In genomic region chr11:18853086-18853720, GRCh38 we compare ENCODE assay signal across 9 cellular contexts.
A peak's percentile ranks its signal among the peaks of the same experiment; 100 is the strongest.
DNase-seq lines count a peak whose midpoint lies in the region; ATAC-seq, FAIRE-seq and TF ChIP-seq lines count a peak whose summit lies in the region.
"Had no signal": no experiment of that assay in that cellular context is flagged by ENCODE, and none has a peak within 500 bp of the region (broad histone marks: within the 10 kb centered on the region; RNA-seq: fewer than 3 reads in every experiment).

No MANE protein-coding gene starts in this region.

- no peak overlapping the region for H2BK120ac ChIP-seq in H1 (replicated peaks; ENCODE audit: low read depth, low read length)

- no peak overlapping the region for H3K4me3 ChIP-seq in H1 (ENCODE audit: extremely low read depth in 1 of 4, insufficient read depth in 2 of 4, low read depth in 3 of 4, low read length in 4 of 4)
- H3K4me3 ChIP-seq in retinal pigment epithelial cell (ENCODE audit: low read length): no peak overlapping the region

- peak; percentile 96 for FAIRE-seq in H1 (lab: Jason Lieb, UNC)
- FAIRE-seq: G401.6 had no signal

- H4K91ac ChIP-seq in H1 (replicated peaks; ENCODE audit: insufficient read length, low read length): no peak overlapping the region

- H3K36me3 ChIP-seq in H1 (ENCODE audit: control insufficient read depth in 2 of 4, insufficient read depth in 4 of 4, low read length in 3 of 4): no peaks in the 10 kb centered on the region

- H3K27ac ChIP-seq in H1 (ENCODE audit: low read depth, low read length): no peak overlapping the region

- no peak overlapping the region for H2BK5ac ChIP-seq in H1 (ENCODE audit: low read depth, low read length)

- peak; percentile 4 for DNase-seq in NCI-H510A treated with DMSO at 0.1 percent for 48 hours (lab: John Stamatoyannopoulos, UW)
- DNase-seq in NCI-H510A (lab: John Stamatoyannopoulos, UW): no peak
- peak; percentile 11 for DNase-seq in HFFc6
- DNase-seq in NCI-H2196 treated with DMSO at 0.1 percent for 48 hours (lab: John Stamatoyannopoulos, UW; ENCODE audit: unreplicated experiment): peak; percentile 24
- DNase-seq in H1 (ENCODE audit: low read depth in 1 of 2, low spot score in 2 of 2): peak in 1 of 2 experiments; percentile 56
- peak; percentile 7 for DNase-seq in retinal pigment epithelial cell (ENCODE audit: low read depth)
- no peak for DNase-seq in activated effector memory CD4-positive, alpha-beta T cell treated with Interleukin-2 at 50 U/mL for 16 hours

- TF ChIP-seq EP300 in H1 (IDR thresholded peaks at IDR 0.05; ENCODE audit: borderline replicate concordance in 1 of 2, low read depth in 2 of 2, low read length in 2 of 2): no peak

- H2BK12ac ChIP-seq in H1 (ENCODE audit: low read depth, low read length): 0 out of 2 replicates have a peak overlapping the region, but pooled peaks have one; percentile 60

- no peak overlapping the region for H4K5ac ChIP-seq in H1 (ENCODE audit: insufficient read length, low read depth, low read length)

- H2AFZ ChIP-seq in H1 (ENCODE audit: low read length): peak overlapping the region; percentile 92

- peaks cover 7% of the 10 kb centered on the region; the same call in 1 of the 2 replicates for H3K27me3 Mint-ChIP-seq in HFFc6 (ENCODE audit: insufficient read depth)

- H3K4me1 Mint-ChIP-seq in HFFc6 (ENCODE audit: low read depth): no peaks in the 10 kb centered on the region

- H3K4me1 ChIP-seq in H1 (replicated peaks in 1 of 4; ENCODE audit: control insufficient read depth in 3 of 4, insufficient read depth in 4 of 4, low read length in 3 of 4): peaks cover 0 to 3% (median 0%) of the 10 kb centered on the region in 4 experiments; a peak in 2 of 7 replicates

- H3K4me2 ChIP-seq in H1 (ENCODE audit: insufficient read depth in 1 of 2, low read depth in 2 of 2, low read length in 2 of 2): no peak overlapping the region; a peak in 1 of 4 replicates

- peak; percentile 87 to 90 for TF ChIP-seq RAD21 in H1 (IDR thresholded peaks at IDR 0.05 in 1 of 2, conservative IDR thresholded peaks at IDR 0.05 in 1 of 2; ENCODE audit: low read depth in 2 of 2, low read length in 2 of 2)

- H2BK20ac ChIP-seq in H1 (ENCODE audit: low read length): no peak overlapping the region

- no peak overlapping the region for H3K4ac ChIP-seq in H1 (replicated peaks; ENCODE audit: insufficient read length, low read depth, low read length)

- H4K8ac ChIP-seq in H1 (ENCODE audit: extremely low read depth, insufficient read depth, low read length): no peak overlapping the region; the same call in 1 of the 2 replicates

- H3K79me2 ChIP-seq in H1 (ENCODE audit: control insufficient read depth in 1 of 2, insufficient read depth in 2 of 2, low read length in 2 of 2): no peaks in the 10 kb centered on the region

- no peak overlapping the region for H3K56ac ChIP-seq in H1 (replicated peaks; ENCODE audit: insufficient read length, low read depth, low read length)

- H3K14ac ChIP-seq in H1 (ENCODE audit: insufficient read length): no peak overlapping the region

- H3K9me3 ChIP-seq in H1 (ENCODE audit: insufficient read depth in 2 of 2, low read depth in 1 of 2, low read length in 1 of 2): no peaks in the 10 kb centered on the region

- no peak for TF ChIP-seq POLR2A in H1 (IDR thresholded peaks at IDR 0.05; ENCODE audit: control extremely low read depth in 1 of 2, low read depth in 2 of 2, low read length in 2 of 2)

- H3K23me2 ChIP-seq in H1 (ENCODE audit: low read depth, low read length): no peaks in the 10 kb centered on the region

- no peak overlapping the region for H2AK5ac ChIP-seq in H1 (ENCODE audit: low read depth, low read length)

- no peaks in the 10 kb centered on the region for H3K27me3 ChIP-seq in H1 (replicated peaks in 1 of 4; ENCODE audit: control insufficient read depth in 3 of 4, extremely low read depth in 1 of 4, insufficient read depth in 3 of 4, low read length in 3 of 4)

- H3K4me3 Mint-ChIP-seq in HFFc6: no peak overlapping the region

- peak; percentile 68 for TF ChIP-seq CTCF in HFFc6 (IDR thresholded peaks at IDR 0.05)
- TF ChIP-seq CTCF in H1 (IDR thresholded peaks at IDR 0.05; ENCODE audit: control extremely low read depth in 1 of 3, insufficient read depth in 1 of 3, low read depth in 1 of 3, low read length in 3 of 3): peak in 2 of 3 experiments; percentile 69 to 76; a peak in 3 of 4 replicates
- TF ChIP-seq CTCF in retinal pigment epithelial cell (conservative IDR thresholded peaks at IDR 0.05; ENCODE audit: low read depth, low read length): peak; percentile 68

- H3K27ac Mint-ChIP-seq in HFFc6: no peak overlapping the region

- H3K9me3 Mint-ChIP-seq in HFFc6: no peaks in the 10 kb centered on the region

- POLR2A ChIA-PET in H1 (lab: Charles Lee; ENCODE audit: partially characterized antibody): interaction anchor here (1.5 kb wide), 1 partner anchor 12 kb away, joined by 3 read pairs; no protein-coding TSS in a partner anchor

- H2BK15ac ChIP-seq in H1 (ENCODE audit: low read length): no peak overlapping the region

- ATAC-seq in HG03520 (IDR thresholded peaks at IDR 0.05; ENCODE audit: unreplicated experiment): no peak

- H3K9ac ChIP-seq in H1 (replicated peaks in 1 of 4; ENCODE audit: extremely low read depth in 1 of 4, low read depth in 3 of 4, low read length in 3 of 4): no peak overlapping the region

- CTCF ChIA-PET in H1 (lab: Charles Lee; ENCODE audit: partially characterized antibody): interaction anchor here (0.6 to 5.9 kb wide), 36 partner anchors 8 to 370 kb away, joined by 3 to 48 read pairs (median 4); no protein-coding TSS in a partner anchor

- no peak overlapping the region for H3K23ac ChIP-seq in H1 (ENCODE audit: insufficient read length)

- 47% methylated on average over 5 of the region's 5 CpGs; no CpG with 5 or more reads in 1 of the 2 experiments for WGBS in H1 (ENCODE audit: extremely low coverage in 1 of 2, insufficient coverage in 1 of 2, insufficient read length in 1 of 2, insufficient replicate concordance in 2 of 2, low coverage in 1 of 2, low lambda C conversion rate in 2 of 2, missing lambda C conversion rate in 1 of 2), 2 experiments

- H3K79me1 ChIP-seq in H1 (ENCODE audit: low read depth, low read length): no peaks in the 10 kb centered on the region

- no peak overlapping the region for H3K18ac ChIP-seq in H1 (ENCODE audit: extremely low read depth, low read length)

- H4K20me1 ChIP-seq in H1 (replicated peaks in 1 of 2; ENCODE audit: control insufficient read depth in 1 of 2, insufficient read depth in 2 of 2, low read length in 2 of 2): no peaks in the 10 kb centered on the region

- no peaks in the 10 kb centered on the region for H3K36me3 Mint-ChIP-seq in HFFc6 (ENCODE audit: low read depth)

TF ChIP-seq in H1, 55 proteins besides CTCF, POLR2A, EP300 and RAD21:
- TF ChIP-seq MAFK (IDR thresholded peaks at IDR 0.05; ENCODE audit: low read depth, low read length): peak; percentile 79
- no peak for TF ChIP-seq HDAC2 (IDR thresholded peaks at IDR 0.05; ENCODE audit: borderline replicate concordance in 1 of 2, low read depth in 2 of 2, low read length in 2 of 2)
- peak; percentile 94 for TF ChIP-seq TEAD4 (IDR thresholded peaks at IDR 0.05; ENCODE audit: low read depth, low read length)

Comparison
In these comparisons a context has a peak if more than half of its experiments do, and no peak if none do; other contexts are left out.
1. DNase-seq: peak in NCI-H510A treated with DMSO at 0.1 percent for 48 hours (single experiment), HFFc6 (single experiment), NCI-H2196 treated with DMSO at 0.1 percent for 48 hours (single experiment) and retinal pigment epithelial cell (single experiment); none in NCI-H510A (single experiment) and activated effector memory CD4-positive, alpha-beta T cell treated with Interleukin-2 at 50 U/mL for 16 hours (single experiment).
2. Peak in every context shown above with its lines, with median percentiles within 50 percentile points of each other: CTCF ChIP-seq.